Comparison of ENCODE assay signal across 14 cellular contexts in the genomic region with DNA sequence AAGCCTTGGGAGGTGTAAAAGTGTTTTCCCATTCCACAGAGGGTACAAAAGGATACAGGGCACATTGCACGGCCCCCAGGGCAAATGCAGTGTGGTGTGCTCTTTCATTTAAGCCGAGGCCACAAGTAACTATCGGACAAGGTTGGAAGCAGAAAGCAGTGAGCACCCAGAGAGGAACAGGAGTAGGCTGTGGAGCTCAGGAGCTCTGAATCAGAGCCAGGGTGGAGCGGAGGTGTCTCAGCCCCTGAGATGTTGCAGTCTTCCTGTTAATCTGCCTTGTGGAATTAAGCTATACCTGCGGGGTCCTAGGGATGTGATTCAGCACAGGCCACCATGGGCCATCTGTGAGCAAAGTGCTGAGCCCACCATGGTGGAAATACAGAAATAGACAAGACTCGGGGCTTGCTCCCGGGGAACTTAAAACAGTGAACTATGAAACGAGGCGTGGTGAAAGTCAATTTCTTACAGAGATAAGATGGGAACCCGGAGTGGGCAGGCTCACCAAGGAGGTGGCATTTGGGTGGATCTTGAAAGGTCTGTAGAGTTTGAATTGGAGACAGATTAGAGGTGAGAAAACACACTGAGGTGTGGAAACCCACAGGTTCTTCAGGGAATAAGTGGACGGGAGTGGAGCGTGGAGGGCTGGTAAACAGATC. TPM values are rescaled to one million over a fixed set of nuclear protein-coding genes. Genes with fewer than 3 reads are reported as not detected.
DNase-seq lines count a peak whose midpoint lies in the region; ATAC-seq and TF ChIP-seq lines count a peak whose summit lies in the region.
"Had no signal": no experiment of that assay in that cellular context is flagged by ENCODE, and none has a peak within 500 bp of the region (broad histone marks: within the 10 kb centered on the region; RNA-seq: fewer than 3 reads in every experiment).

No MANE protein-coding gene starts in this region.

- H3K36me3 ChIP-seq in GM23248 (ENCODE audit: low read depth) (no peaks in the 10 kb centered on the region), ascending aorta (no peaks in the 10 kb centered on the region), gastrocnemius medialis (no peaks in the 10 kb centered on the region)

- intact Hi-C loops in ascending aorta (cut with DNase I) (loop anchor here (5.0 kb wide), 1 partner anchor 37 kb away; no protein-coding TSS in a partner anchor), head of caudate nucleus (cut with DNase I) (no loop called here), gastrocnemius medialis (cut with DNase I; ENCODE audit: low total_unique reads) (no loop called here)

- H3K4me1 ChIP-seq in GM23248 (ENCODE audit: insufficient read depth), result peaks cover 56% of the 10 kb centered on the region
- H3K4me1 ChIP-seq in ascending aorta, result peaks cover 13 to 42% of the 10 kb centered on the region in 2 donors
- H3K4me1 ChIP-seq in gastrocnemius medialis, result peaks cover 17 to 23% of the 10 kb centered on the region in 2 donors

- H3K27ac ChIP-seq in GM23248 (peak overlapping the region; percentile 95), ascending aorta (peak overlapping the region; percentile 62 to 73), gastrocnemius medialis (peak overlapping the region in 3 of 4 donors; percentile 13 to 70 (median 51))

- no peaks in the 10 kb centered on the region for H4K20me1 ChIP-seq in GM23248 (ENCODE audit: insufficient read depth)

- no peaks in the 10 kb centered on the region for H3K9me2 ChIP-seq in GM23248 (ENCODE audit: insufficient read depth)

- in situ Hi-C loops in GM23248 (cut with MboI), result no loop called here
- in situ Hi-C loops in gastrocnemius medialis (cut with MboI; ENCODE audit: low sequenced_read_pairs in 4 of 4), result no loop called here

- H3K9me3 ChIP-seq in GM23248 (ENCODE audit: low read depth) (no peaks in the 10 kb centered on the region), ascending aorta (no peaks in the 10 kb centered on the region), gastrocnemius medialis (no peaks in the 10 kb centered on the region)

- peaks cover 63% of the 10 kb centered on the region for H3F3A ChIP-seq in GM23248 (ENCODE audit: insufficient read depth)

- H3K27me3 ChIP-seq in GM23248 (replicated peaks; ENCODE audit: insufficient read depth) (no peaks in the 10 kb centered on the region), ascending aorta (no peaks in the 10 kb centered on the region), gastrocnemius medialis (no peaks in the 10 kb centered on the region)

- TF ChIP-seq CTCF in ascending aorta (IDR thresholded peaks at IDR 0.05) (no peak), gastrocnemius medialis (IDR thresholded peaks at IDR 0.05 in 4 of 5, conservative IDR thresholded peaks at IDR 0.05 in 1 of 5) (no peak)

- H3K4me3 ChIP-seq in GM23248, result no peak overlapping the region
- no peak overlapping the region for H3K4me3 ChIP-seq in ascending aorta
- no peak overlapping the region for H3K4me3 ChIP-seq in gastrocnemius medialis

- TF ChIP-seq POLR2A in gastrocnemius medialis (IDR thresholded peaks at IDR 0.05), result no peak

- 91 to 93% methylated on average over 12 of the region's 12 CpGs for WGBS in GM23248 (ENCODE audit: low coverage in 1 of 2, low lambda C conversion rate in 2 of 2, missing lambda C conversion rate in 2 of 2), 2 experiments

- no peak for DNase-seq in GM23248
- DNase-seq in ascending aorta (ENCODE audit: low spot score in 2 of 2), result peak in 1 of 2 donors; percentile 48
- peak in 24 of 42 donors; percentile 39 to 91 (median 66) for DNase-seq in head of caudate nucleus
- DNase-seq in gastrocnemius medialis, result no peak
- no peak for DNase-seq in mucosa of gallbladder (ENCODE audit: low spot score)
- no peak for DNase-seq in NCI-H2029 (lab: John Stamatoyannopoulos, UW)
- DNase-seq in activated effector memory CD4-positive, alpha-beta T cell treated with anti-CD3 and anti-CD28 coated beads, Interleukin-2, amount 50 U/mL, for 16 hours, result no peak
- no peak for DNase-seq in activated CD4-positive, alpha-beta T cell treated with anti-CD3 and anti-CD28 coated beads, Interleukin-2, amount 50 U/mL, for 48 hours
- DNase-seq: activated effector memory CD4-positive, alpha-beta T cell treated with Interleukin-2 at 50 U/mL for 16 hours; NCI-H1048; NCI-H446 treated with DMSO at 0.1 percent for 48 hours; RPMI8226; stimulated activated naive CD8-positive, alpha-beta T cell treated with anti-CD3 and anti-CD28 coated beads, Interleukin-15, Interleukin-2, amounts not matched to agents 100 U/mL and 50 U/mL, for 24 hours; T1000 had no signal

- no peak overlapping the region for H2AFZ ChIP-seq in GM23248

- H3K79me2 ChIP-seq in GM23248 (ENCODE audit: insufficient read depth), result peaks cover 98% of the 10 kb centered on the region

- ATAC-seq in gastrocnemius medialis, result no peak
- ATAC-seq: stimulated activated naive CD8-positive, alpha-beta T cell treated with anti-CD3 and anti-CD28 coated beads, Interleukin-15, Interleukin-2, amounts not matched to agents 100 U/mL and 50 U/mL, for 24 hours had no signal

- peak overlapping the region; percentile 56 for H3K4me2 ChIP-seq in GM23248 (ENCODE audit: unreplicated experiment)

- peak overlapping the region; percentile 78 for H3K9ac ChIP-seq in GM23248

RNA-seq across cellular contexts. Expression of a gene that starts 44.0 kb away (rescaled TPM):
- 49.6 and 54.1 TPM in 2 replicates for total RNA-seq in GM23248 (2014; rRNA removed; shearing (Covaris generic))
- 8.8 and 10.9 TPM in 2 replicates for polyA plus RNA-seq in GM23248 (2016; fragmentation: Nextera tagmentation; extraction: Ambion mirVana)
- total RNA-seq in ascending aorta (56.9 TPM), gastrocnemius medialis (1 to 10 TPM; 1.9 to 4.0 (median 3.4) TPM), mucosa of gallbladder (44.3 TPM)

Comparison
In these comparisons a context has a peak if more than half of its experiments do, and no peak if none do; other contexts are left out.
1. DNase-seq: peak in head of caudate nucleus (24 of 42); none in GM23248 (single experiment), gastrocnemius medialis (0 of 2), mucosa of gallbladder (single experiment), NCI-H2029 (single experiment), activated effector memory CD4-positive, alpha-beta T cell treated with anti-CD3 and anti-CD28 coated beads, Interleukin-2, amount 50 U/mL, for 16 hours (single experiment) and activated CD4-positive, alpha-beta T cell treated with anti-CD3 and anti-CD28 coated beads, Interleukin-2, amount 50 U/mL, for 48 hours (0 of 2).
2. Peak in every context shown above with its lines, with median percentiles within 50 percentile points of each other: H3K27ac ChIP-seq.